Comparison of ENCODE assay signal across 6 cellular contexts in genomic region chr11:67630943-67631331, GRCh38. TPM values are rescaled to one million over a fixed set of nuclear protein-coding genes. Genes with fewer than 3 reads are reported as not detected.
DNase-seq lines count a peak whose midpoint lies in the region; ATAC-seq and TF ChIP-seq lines count a peak whose summit lies in the region.

No MANE protein-coding gene starts in this region.

- H3K36me3 ChIP-seq in prostate gland: no peaks in the 10 kb centered on the region

- TF ChIP-seq POLR2A in prostate gland (IDR thresholded peaks at IDR 0.05): no peak

- peak overlapping the region in 2 of 3 donors; percentile 87 to 96 for H3K27ac Mint-ChIP-seq in IgD-negative memory B cell
- peak overlapping the region; percentile 92 for H3K27ac Mint-ChIP-seq in dendritic cell treated with granulocyte-macrophage colony-stimulating factor and Interleukin-4, amounts not matched to agents 40 ng/mL and 50 ng/mL, for 4 days

- no peaks in the 10 kb centered on the region for H3K9me3 ChIP-seq in prostate gland

- H3K9me3 Mint-ChIP-seq in IgD-negative memory B cell: no peaks in the 10 kb centered on the region
- no peaks in the 10 kb centered on the region for H3K9me3 Mint-ChIP-seq in dendritic cell treated with granulocyte-macrophage colony-stimulating factor and Interleukin-4, amounts not matched to agents 40 ng/mL and 50 ng/mL, for 4 days

- no peaks in the 10 kb centered on the region for H3K27me3 ChIP-seq in prostate gland (replicated peaks; ENCODE audit: insufficient read depth)

- H3K36me3 Mint-ChIP-seq in IgD-negative memory B cell: peaks cover 1% of the 10 kb centered on the region
- peaks cover 5% of the 10 kb centered on the region for H3K36me3 Mint-ChIP-seq in dendritic cell treated with granulocyte-macrophage colony-stimulating factor and Interleukin-4, amounts not matched to agents 40 ng/mL and 50 ng/mL, for 4 days (ENCODE audit: low read depth)

- WGBS in prostate gland: 56% methylated on average over 16 of the region's 16 CpGs

- no peaks in the 10 kb centered on the region for H3K27me3 Mint-ChIP-seq in IgD-negative memory B cell
- peaks cover 11% of the 10 kb centered on the region for H3K27me3 Mint-ChIP-seq in dendritic cell treated with granulocyte-macrophage colony-stimulating factor and Interleukin-4, amounts not matched to agents 40 ng/mL and 50 ng/mL, for 4 days

- intact Hi-C loops in dendritic cell treated with granulocyte-macrophage colony-stimulating factor and Interleukin-4, amounts not matched to agents 40 ng/mL and 50 ng/mL, for 4 days (cut with micrococcal nuclease): no loop called here
- intact Hi-C loops in prostate gland (cut with DNase I): loop anchor here (10.0 kb wide), 1 partner anchor 174 kb away; no protein-coding TSS in a partner anchor

- DNase-seq in prostate gland (ENCODE audit: low spot score): no peak
- no peak for DNase-seq in AG08395 (ENCODE audit: low spot score)
- no peak for DNase-seq in activated CD4-positive, alpha-beta T cell treated with anti-CD3 and anti-CD28 coated beads, Interleukin-2, amount 50 U/mL, for 48 hours

- ATAC-seq in HG03095 (IDR thresholded peaks at IDR 0.05; ENCODE audit: unreplicated experiment): no peak

- peak overlapping the region; percentile 43 to 58 for H3K4me3 ChIP-seq in prostate gland

- peak overlapping the region; percentile 81 to 94 (median 90) for H3K4me3 Mint-ChIP-seq in IgD-negative memory B cell
- H3K4me3 Mint-ChIP-seq in dendritic cell treated with granulocyte-macrophage colony-stimulating factor and Interleukin-4, amounts not matched to agents 40 ng/mL and 50 ng/mL, for 4 days: peak overlapping the region; percentile 84

- peaks cover 0 to 6% (median 3%) of the 10 kb centered on the region in 3 donors for H3K4me1 Mint-ChIP-seq in IgD-negative memory B cell
- H3K4me1 Mint-ChIP-seq in dendritic cell treated with granulocyte-macrophage colony-stimulating factor and Interleukin-4, amounts not matched to agents 40 ng/mL and 50 ng/mL, for 4 days (ENCODE audit: low read depth): peaks cover 13% of the 10 kb centered on the region

- peaks cover 4% of the 10 kb centered on the region for H3K4me1 ChIP-seq in prostate gland (replicated peaks)

- peak overlapping the region; percentile 97 for H3K27ac ChIP-seq in prostate gland

- peak in 1 of 4 experiments; percentile 0 for TF ChIP-seq CTCF in prostate gland (IDR thresholded peaks at IDR 0.05)

RNA-seq across cellular contexts. Expression of gene NUDT8, which starts 1.2 kb away (rescaled TPM):
- 2.9 TPM for polyA plus RNA-seq in IgD-negative memory B cell
- 10 to 100 TPM in 1 of 2 donors, 1 to 10 TPM in 1; 7.2 to 29.2 TPM for total RNA-seq in prostate gland

RNA-seq across cellular contexts. Expression of gene TBX10, which starts 8.6 kb away (rescaled TPM):
- polyA plus RNA-seq in IgD-negative memory B cell: not detected
- not detected for total RNA-seq in prostate gland

RNA-seq across cellular contexts. Expression of gene ACY3, which starts 19.6 kb away (rescaled TPM):
- polyA plus RNA-seq in IgD-negative memory B cell: 0.63 TPM
- total RNA-seq in prostate gland: 1 to 10 TPM in 1 of 2 donors, not detected in 1; 1.7 TPM

RNA-seq across cellular contexts. Expression of gene NDUFV1, which starts 24.2 kb away (rescaled TPM):
- polyA plus RNA-seq in IgD-negative memory B cell: 121 TPM
- 100 to 1,000 TPM; 190 to 260 TPM for total RNA-seq in prostate gland

RNA-seq across cellular contexts. Expression of gene ALDH3B2, which starts 43.5 kb away (rescaled TPM):
- not detected for polyA plus RNA-seq in IgD-negative memory B cell
- total RNA-seq in prostate gland: 1 to 10 TPM; 1.8 to 4.4 TPM
